8 cellular contexts compared by ENCODE assay signal in the genomic region with DNA sequence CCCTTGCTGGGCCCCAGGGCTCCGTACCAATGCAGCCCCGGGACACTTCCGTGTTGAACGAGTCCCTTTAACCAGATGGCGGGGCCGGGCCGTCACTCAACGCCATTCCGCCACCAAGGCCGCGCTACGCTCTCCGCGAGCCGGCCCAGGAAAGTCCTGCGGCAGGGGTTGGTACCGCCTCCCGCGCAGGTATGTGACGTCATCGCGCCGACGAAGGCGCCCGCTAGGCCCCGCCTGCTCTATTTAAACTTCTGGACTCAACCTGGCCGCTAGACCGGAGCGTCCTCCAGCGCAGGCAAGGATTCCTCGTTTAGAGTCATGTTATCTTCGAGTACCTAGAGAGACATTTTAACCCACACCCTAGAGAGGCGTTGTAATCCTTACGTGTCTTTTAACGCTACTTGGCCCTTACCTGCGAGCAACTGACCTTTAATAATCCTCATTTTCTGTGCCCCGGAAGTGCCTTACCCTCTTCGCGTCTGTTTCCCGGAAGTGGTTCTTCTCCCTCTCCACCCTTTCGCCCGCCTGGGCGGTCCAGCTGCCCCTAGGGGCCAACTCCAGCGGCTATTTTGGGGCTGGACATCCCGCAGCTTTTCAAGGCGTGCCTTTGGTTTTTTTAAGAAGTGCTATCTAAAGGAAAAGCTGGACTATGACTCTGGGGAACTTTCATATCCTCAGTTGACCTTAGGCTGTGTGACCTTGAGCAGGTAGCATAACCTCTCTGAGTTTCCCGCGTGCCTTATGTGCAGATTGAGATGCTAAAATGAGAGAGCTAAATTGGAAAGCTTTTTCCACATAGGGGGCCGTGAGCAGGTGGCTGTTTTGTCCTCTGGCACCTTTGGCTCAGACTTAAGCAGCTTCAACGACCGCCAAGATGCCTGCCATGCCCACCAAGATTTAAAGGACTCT. TPM values are rescaled to one million over a fixed set of nuclear protein-coding genes. Genes with fewer than 3 reads are reported as not detected.
DNase-seq lines count a peak whose midpoint lies in the region; ATAC-seq and TF ChIP-seq lines count a peak whose summit lies in the region.

A gene with protein sequence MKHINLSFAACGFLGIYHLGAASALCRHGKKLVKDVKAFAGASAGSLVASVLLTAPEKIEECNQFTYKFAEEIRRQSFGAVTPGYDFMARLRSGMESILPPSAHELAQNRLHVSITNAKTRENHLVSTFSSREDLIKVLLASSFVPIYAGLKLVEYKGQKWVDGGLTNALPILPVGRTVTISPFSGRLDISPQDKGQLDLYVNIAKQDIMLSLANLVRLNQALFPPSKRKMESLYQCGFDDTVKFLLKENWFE (minus strand): TSS at position 155 of the 909 bp plus-strand sequence. CDS start 1,294 bp downstream, outside the sequence.

- H3K4me1 ChIP-seq in ACC112 (ENCODE audit: control insufficient read depth, insufficient read depth, low read length, unreplicated experiment), result peaks cover 17% of the 10 kb centered on the region
- H3K4me1 ChIP-seq in PC-3 (ENCODE audit: insufficient read depth, low read length), result peaks cover 17% of the 10 kb centered on the region
- peaks cover 6 to 11% of the 10 kb centered on the region in 2 donors for H3K4me1 ChIP-seq in naive thymus-derived CD4-positive, alpha-beta T cell (ENCODE audit: control insufficient read depth in 2 of 2, insufficient read depth in 2 of 2, low read length in 2 of 2)

- peak within 1 kb of the TSS; percentile 76 for H3K27ac Mint-ChIP-seq in activated T-helper 1 cell treated with anti-CD3 and anti-CD28 coated beads, Interleukin-12 subunit alpha, Interleukin-12 subunit beta, Interleukin-2, Interleukin-4 antibody, amounts not matched to agents 30 ng/mL and 10 ng/mL and 1 ng/mL, durations not matched to agents 14 hours and 24 hours and 36 hours
- H3K27ac Mint-ChIP-seq in naive thymus-derived CD4-positive, alpha-beta T cell, result peak within 1 kb of the TSS; percentile 89 to 99 (median 96)
- peak within 1 kb of the TSS; percentile 90 for H3K27ac Mint-ChIP-seq in stimulated activated effector memory CD8-positive, alpha-beta T cell treated with anti-CD3 and anti-CD28 coated beads, Interleukin-12 subunit alpha, Interleukin-12 subunit beta, amount 100 ng/mL, for 72 hours

- CTCF ChIA-PET in PC-3 (lab: Charles Lee), result no interaction called here
- CTCF ChIA-PET in naive thymus-derived CD4-positive, alpha-beta T cell (lab: Charles Lee), result interaction anchor here (0.6 kb wide), 1 partner anchor 729 kb away, joined by 4 read pairs; no protein-coding TSS in a partner anchor

- no peaks in the 10 kb centered on the region for H3K9me3 ChIP-seq in PC-3 (ENCODE audit: low read length)
- no peaks in the 10 kb centered on the region for H3K9me3 ChIP-seq in naive thymus-derived CD4-positive, alpha-beta T cell (ENCODE audit: control insufficient read depth in 2 of 3, low read length in 3 of 3)

- H3K9ac ChIP-seq in PC-3 (ENCODE audit: low read length), result peak within 1 kb of the TSS; percentile 94

- H3F3A ChIP-seq in PC-3 (ENCODE audit: low read length, unreplicated experiment), result no peaks in the 10 kb centered on the region

- POLR2A ChIA-PET in PC-3 (lab: Charles Lee; ENCODE audit: unreplicated experiment), result no interaction called here
- POLR2A ChIA-PET in naive thymus-derived CD4-positive, alpha-beta T cell (lab: Charles Lee), result no interaction called here

- H3K9me3 Mint-ChIP-seq in activated T-helper 1 cell treated with anti-CD3 and anti-CD28 coated beads, Interleukin-12 subunit alpha, Interleukin-12 subunit beta, Interleukin-2, Interleukin-4 antibody, amounts not matched to agents 30 ng/mL and 10 ng/mL and 1 ng/mL, durations not matched to agents 14 hours and 24 hours and 36 hours, result no peaks in the 10 kb centered on the region
- H3K9me3 Mint-ChIP-seq in naive thymus-derived CD4-positive, alpha-beta T cell, result peaks cover 0 to 3% (median 0%) of the 10 kb centered on the region in 11 donors
- H3K9me3 Mint-ChIP-seq in stimulated activated effector memory CD8-positive, alpha-beta T cell treated with anti-CD3 and anti-CD28 coated beads, Interleukin-12 subunit alpha, Interleukin-12 subunit beta, amount 100 ng/mL, for 72 hours, result no peaks in the 10 kb centered on the region

- H3K36me3 ChIP-seq in ACC112 (ENCODE audit: insufficient read depth, low read length), result no peaks in the 10 kb centered on the region; the same call in 1 of the 2 replicates
- no peaks in the 10 kb centered on the region for H3K36me3 ChIP-seq in PC-3 (ENCODE audit: low read depth, low read length)
- peaks cover 0 to 6% (median 0%) of the 10 kb centered on the region in 3 experiments for H3K36me3 ChIP-seq in naive thymus-derived CD4-positive, alpha-beta T cell (ENCODE audit: control insufficient read depth in 2 of 3, insufficient read depth in 3 of 3, low read length in 3 of 3)

- intact Hi-C loops in PC-3 (cut with micrococcal nuclease), result loop anchor here (10.0 kb wide), 1 partner anchor 793 kb away; no protein-coding TSS in a partner anchor
- intact Hi-C loops in activated T-helper 1 cell treated with anti-CD3 and anti-CD28 coated beads, Interleukin-12 subunit alpha, Interleukin-12 subunit beta, Interleukin-2, Interleukin-4 antibody, amounts not matched to agents 30 ng/mL and 10 ng/mL and 1 ng/mL, durations not matched to agents 14 hours and 24 hours and 36 hours (cut with micrococcal nuclease), result loop anchor here (1.0 to 5.0 kb wide), 3 partner anchors 779 to 1907 kb away; a partner anchor contains a TSS
- intact Hi-C loops in naive thymus-derived CD4-positive, alpha-beta T cell (cut with micrococcal nuclease), result loop anchor here (1.0 to 10.0 kb wide), 5 partner anchors 779 to 1907 kb away; a partner anchor contains a TSS

- ATAC-seq in GM18873 (IDR thresholded peaks at IDR 0.05; ENCODE audit: low FRiP score, unreplicated experiment) (peak; percentile 95), HG03139 (IDR thresholded peaks at IDR 0.05; ENCODE audit: unreplicated experiment) (peak; percentile 93), PC-3 (peak; percentile 91)
- ATAC-seq in naive thymus-derived CD4-positive, alpha-beta T cell, result peak; percentile 96
- peak; percentile 96 for ATAC-seq in stimulated activated effector memory CD8-positive, alpha-beta T cell treated with anti-CD3 and anti-CD28 coated beads, Interleukin-12 subunit alpha, Interleukin-12 subunit beta, amount 100 ng/mL, for 72 hours

- BruUV-seq in PC-3 (replicated peaks; lab: Mats Ljungman, UMichigan), result TSS peak; percentile 88

- no peak for TF ChIP-seq CTCF in PC-3 (conservative IDR thresholded peaks at IDR 0.05; ENCODE audit: low read depth, low read length)

- H3K27ac ChIP-seq in ACC112 (ENCODE audit: low read depth, low read length), result peak within 1 kb of the TSS; percentile 82
- H3K27ac ChIP-seq in PC-3 (ENCODE audit: low read length), result peak within 1 kb of the TSS; percentile 75
- H3K27ac ChIP-seq in naive thymus-derived CD4-positive, alpha-beta T cell (ENCODE audit: low read depth, low read length), result peak within 1 kb of the TSS; percentile 85

- H3K27me3 ChIP-seq in ACC112 (ENCODE audit: insufficient read depth, low read length) (no peaks in the 10 kb centered on the region), PC-3 (ENCODE audit: low read length) (no peaks in the 10 kb centered on the region)
- H3K27me3 ChIP-seq in naive thymus-derived CD4-positive, alpha-beta T cell (ENCODE audit: control insufficient read depth in 2 of 2, insufficient read depth in 2 of 2, low read length in 2 of 2), result no peaks in the 10 kb centered on the region

- peak; percentile 87 for DNase-seq in PC-3
- peak; percentile 73 for DNase-seq in activated T-helper 1 cell treated with anti-CD3 and anti-CD28 coated beads, Interleukin-12 subunit alpha, Interleukin-12 subunit beta, Interleukin-2, Interleukin-4 antibody, amounts not matched to agents 30 ng/mL and 10 ng/mL and 1 ng/mL, durations not matched to agents 14 hours and 24 hours and 36 hours (ENCODE audit: low spot score)
- peak; percentile 64 for DNase-seq in fibroblast of gingiva (ENCODE audit: low read depth)
- peak; percentile 58 to 87 (median 81) for DNase-seq in naive thymus-derived CD4-positive, alpha-beta T cell
- peak; percentile 58 to 80 for DNase-seq in stimulated activated effector memory CD8-positive, alpha-beta T cell treated with anti-CD3 and anti-CD28 coated beads, Interleukin-12 subunit alpha, Interleukin-12 subunit beta, amount 100 ng/mL, for 72 hours (ENCODE audit: low spot score in 2 of 2)

- peak within 1 kb of the TSS; percentile 90 for H3K4me3 Mint-ChIP-seq in activated T-helper 1 cell treated with anti-CD3 and anti-CD28 coated beads, Interleukin-12 subunit alpha, Interleukin-12 subunit beta, Interleukin-2, Interleukin-4 antibody, amounts not matched to agents 30 ng/mL and 10 ng/mL and 1 ng/mL, durations not matched to agents 14 hours and 24 hours and 36 hours
- peak within 1 kb of the TSS; percentile 83 to 99 (median 94) for H3K4me3 Mint-ChIP-seq in naive thymus-derived CD4-positive, alpha-beta T cell
- peak within 1 kb of the TSS; percentile 75 for H3K4me3 Mint-ChIP-seq in stimulated activated effector memory CD8-positive, alpha-beta T cell treated with anti-CD3 and anti-CD28 coated beads, Interleukin-12 subunit alpha, Interleukin-12 subunit beta, amount 100 ng/mL, for 72 hours

- H3K79me2 ChIP-seq in ACC112 (ENCODE audit: control insufficient read depth, insufficient read depth, low read length, unreplicated experiment) (peaks cover 4% of the 10 kb centered on the region), PC-3 (ENCODE audit: low read length) (peaks cover 6% of the 10 kb centered on the region; the same call in 1 of the 2 replicates)

- H2AFZ ChIP-seq in ACC112 (ENCODE audit: low read length, unreplicated experiment) (peak within 1 kb of the TSS; percentile 100), PC-3 (ENCODE audit: low read length) (peak within 1 kb of the TSS; percentile 93)

- peaks cover 13% of the 10 kb centered on the region for H3K4me1 Mint-ChIP-seq in activated T-helper 1 cell treated with anti-CD3 and anti-CD28 coated beads, Interleukin-12 subunit alpha, Interleukin-12 subunit beta, Interleukin-2, Interleukin-4 antibody, amounts not matched to agents 30 ng/mL and 10 ng/mL and 1 ng/mL, durations not matched to agents 14 hours and 24 hours and 36 hours (ENCODE audit: low read depth)
- peaks cover 0 to 38% (median 22%) of the 10 kb centered on the region in 7 donors for H3K4me1 Mint-ChIP-seq in naive thymus-derived CD4-positive, alpha-beta T cell
- H3K4me1 Mint-ChIP-seq in stimulated activated effector memory CD8-positive, alpha-beta T cell treated with anti-CD3 and anti-CD28 coated beads, Interleukin-12 subunit alpha, Interleukin-12 subunit beta, amount 100 ng/mL, for 72 hours, result no peaks in the 10 kb centered on the region

- H4K20me1 ChIP-seq in PC-3 (ENCODE audit: low read length), result no peaks in the 10 kb centered on the region

- H3K4me3 ChIP-seq in ACC112 (ENCODE audit: low read depth, low read length), result peak within 1 kb of the TSS; percentile 89
- peak within 1 kb of the TSS; percentile 74 for H3K4me3 ChIP-seq in PC-3 (ENCODE audit: low read length)
- H3K4me3 ChIP-seq in naive thymus-derived CD4-positive, alpha-beta T cell (ENCODE audit: low read length), result peak within 1 kb of the TSS; percentile 75

- no peaks in the 10 kb centered on the region for H3K9me2 ChIP-seq in PC-3 (replicated peaks; ENCODE audit: low read length)

- peak within 1 kb of the TSS; percentile 88 for H3K4me2 ChIP-seq in PC-3 (ENCODE audit: low read length)

- H3K27me3 Mint-ChIP-seq in activated T-helper 1 cell treated with anti-CD3 and anti-CD28 coated beads, Interleukin-12 subunit alpha, Interleukin-12 subunit beta, Interleukin-2, Interleukin-4 antibody, amounts not matched to agents 30 ng/mL and 10 ng/mL and 1 ng/mL, durations not matched to agents 14 hours and 24 hours and 36 hours (ENCODE audit: insufficient read depth), result peaks cover 2% of the 10 kb centered on the region
- H3K27me3 Mint-ChIP-seq in naive thymus-derived CD4-positive, alpha-beta T cell, result no peaks in the 10 kb centered on the region

- peaks cover 3% of the 10 kb centered on the region for H3K36me3 Mint-ChIP-seq in activated T-helper 1 cell treated with anti-CD3 and anti-CD28 coated beads, Interleukin-12 subunit alpha, Interleukin-12 subunit beta, Interleukin-2, Interleukin-4 antibody, amounts not matched to agents 30 ng/mL and 10 ng/mL and 1 ng/mL, durations not matched to agents 14 hours and 24 hours and 36 hours (ENCODE audit: low read depth)
- H3K36me3 Mint-ChIP-seq in naive thymus-derived CD4-positive, alpha-beta T cell, result peaks cover 0 to 13% (median 2%) of the 10 kb centered on the region in 5 donors
- peaks cover 4% of the 10 kb centered on the region for H3K36me3 Mint-ChIP-seq in stimulated activated effector memory CD8-positive, alpha-beta T cell treated with anti-CD3 and anti-CD28 coated beads, Interleukin-12 subunit alpha, Interleukin-12 subunit beta, amount 100 ng/mL, for 72 hours

RNA-seq across cellular contexts. Expression of the gene that starts here (rescaled TPM):
- total RNA-seq in PC-3 (2014; rRNA removed), result 22.2 and 29.4 TPM in 2 replicates
- total RNA-seq in activated T-helper 1 cell treated with anti-CD3 and anti-CD28 coated beads, Interleukin-12 subunit alpha, Interleukin-12 subunit beta, Interleukin-2, Interleukin-4 antibody, amounts not matched to agents 30 ng/mL and 10 ng/mL and 1 ng/mL, durations not matched to agents 14 hours and 24 hours and 36 hours, result 5.2 and 7.1 TPM in 2 replicates
- 1 to 10 TPM; 4.0 to 4.3 (median 4.2) TPM for total RNA-seq in naive thymus-derived CD4-positive, alpha-beta T cell
- polyA plus RNA-seq in naive thymus-derived CD4-positive, alpha-beta T cell, result 10 to 100 TPM; 13.6 to 18.7 TPM

Comparison
In these comparisons a context has a peak if more than half of its experiments do, and no peak if none do; other contexts are left out.
1. Peak in every context shown above with its lines: DNase-seq, ATAC-seq, H3K4me3 ChIP-seq and H3K27ac ChIP-seq.